Comparison of ENCODE assay signal across 1 cellular context in genomic region chr3:155185623-155186022, GRCh38.
TF ChIP-seq lines count a peak whose summit lies in the region.

No MANE protein-coding gene starts in this region.

TF ChIP-seq in WTC11, 78 proteins besides CTCF, POLR2A, EP300 and RAD21 (continued from another document):
- TF ChIP-seq ZNF512 (CRISPR knock-in tag; IDR thresholded peaks at IDR 0.05; ENCODE audit: borderline replicate concordance) (no peak), IRF2 (CRISPR knock-in tag; IDR thresholded peaks at IDR 0.05; ENCODE audit: borderline replicate concordance, low read depth) (no peak), SMAD3 (CRISPR knock-in tag; IDR thresholded peaks at IDR 0.05; ENCODE audit: borderline replicate concordance) (no peak), ZBTB21 (CRISPR knock-in tag; IDR thresholded peaks at IDR 0.05; ENCODE audit: borderline replicate concordance) (no peak), JUN (CRISPR knock-in tag; IDR thresholded peaks at IDR 0.05) (no peak), ZNF219 (CRISPR knock-in tag; IDR thresholded peaks at IDR 0.05; ENCODE audit: borderline replicate concordance) (no peak), MAX (CRISPR knock-in tag; IDR thresholded peaks at IDR 0.05) (no peak), ZNF425 (CRISPR knock-in tag; conservative IDR thresholded peaks at IDR 0.05) (no peak)
